In genomic region chr7:92820191-92820590, GRCh38 we compare ENCODE assay signal across 29 cellular contexts. TPM values are rescaled to one million over a fixed set of nuclear protein-coding genes. Genes with fewer than 3 reads are reported as not detected.
DNase-seq lines count a peak whose midpoint lies in the region; ATAC-seq, FAIRE-seq and TF ChIP-seq lines count a peak whose summit lies in the region.
"Had no signal": no experiment of that assay in that cellular context is flagged by ENCODE, and none has a peak within 500 bp of the region (broad histone marks: within the 10 kb centered on the region; RNA-seq: fewer than 3 reads in every experiment).

No MANE protein-coding gene starts in this region.

- POLR2A ChIA-PET in OCI-LY7 (lab: Charles Lee) = interaction anchor here (0.6 to 5.3 kb wide), 4 partner anchors 11 to 257 kb away, joined by 3 to 45 read pairs (median 9); no protein-coding TSS in a partner anchor

- H4K20me1 ChIP-seq in OCI-LY7 (ENCODE audit: insufficient read depth, low read length) = no peaks in the 10 kb centered on the region
- H4K20me1 ChIP-seq in MM.1S (ENCODE audit: insufficient read depth, low read length) = no peaks in the 10 kb centered on the region

- H3F3A ChIP-seq in MM.1S (ENCODE audit: insufficient read depth, low read length) = peaks cover 13% of the 10 kb centered on the region

- H3K4me1 ChIP-seq in OCI-LY7 (ENCODE audit: insufficient read depth, low read length, poor library complexity, severe bottlenecking) = peaks cover 37% of the 10 kb centered on the region
- H3K4me1 ChIP-seq in MM.1S (ENCODE audit: low read length) = peaks cover 40% of the 10 kb centered on the region
- H3K4me1 ChIP-seq: parathyroid adenoma had no signal

- peaks cover 26 to 47% of the 10 kb centered on the region in 2 donors for H3K36me3 Mint-ChIP-seq in activated T-cell treated with anti-CD3 and anti-CD28 coated beads, Interleukin-2, amount 50 U/mL, for 72 hours (ENCODE audit: insufficient read depth in 2 of 2)

- H3K27me3 ChIP-seq in MM.1S (replicated peaks; ENCODE audit: insufficient read depth, low read length) = no peaks in the 10 kb centered on the region
- H3K27me3 ChIP-seq: right atrium auricular region, transverse colon had no signal

- BruUV-seq in OCI-LY7 (replicated peaks; lab: Mats Ljungman, UMichigan) = no TSS peak

- H3K4me3 Mint-ChIP-seq in activated T-cell treated with anti-CD3 and anti-CD28 coated beads, Interleukin-2, amount 50 U/mL, for 72 hours = peak overlapping the region; percentile 10 to 59
- H3K4me3 Mint-ChIP-seq: activated CD4-positive, alpha-beta T cell treated with anti-CD3 and anti-CD28 coated beads for 36 hours; neural crest cell had no signal

- FAIRE-seq in GM19239 (lab: Jason Lieb, UNC) = peak; percentile 61
- FAIRE-seq: bronchial epithelial cell, colon, endothelial cell of umbilical vein had no signal

- H3K27ac ChIP-seq in OCI-LY7 (ENCODE audit: low read depth, low read length, poor library complexity, severe bottlenecking) (no peak overlapping the region), MM.1S (ENCODE audit: low read length) (no peak overlapping the region)
- H3K27ac ChIP-seq: parathyroid adenoma, right atrium auricular region, transverse colon had no signal

- no peak for DNase-seq in activated T-cell treated with anti-CD3 and anti-CD28 coated beads, Interleukin-2, amount 50 U/mL, for 72 hours
- DNase-seq in activated T-cell treated with anti-CD3 and anti-CD28 coated beads, Interleukin-2, amount 50 U/mL, for 48 hours = no peak
- DNase-seq in GM19239 (ENCODE audit: insufficient read length, low spot score) (no peak), OCI-LY7 (ENCODE audit: low spot score) (no peak), iris pigment epithelial cell (ENCODE audit: low read depth) (peak; percentile 61), MM.1S (no peak), NCI-H2227 treated with DMSO at 0.1 percent for 48 hours (lab: John Stamatoyannopoulos, UW) (no peak)
- DNase-seq: activated CD4-positive, alpha-beta T cell treated with anti-CD3 and anti-CD28 coated beads for 36 hours; activated naive CD4-positive, alpha-beta T cell treated with Interleukin-2 at 50 U/mL for 16 hours; anterior cingulate cortex; CD4-positive, alpha-beta memory T cell; EL; GOT3; hippocampal formation; NCI-H1417; NCI-H2029 treated with DMSO at 0.1 percent for 48 hours; NCI-H524 treated with DMSO at 0.1 percent for 48 hours; PC-3; SK-N-SH; stimulated activated CD4-positive, alpha-beta T cell treated with anti-CD3 and anti-CD28 coated beads, Interleukin-2, amount 100 ng/mL, for 24 hours; transverse colon had no signal

- H3K4me3 ChIP-seq in OCI-LY7 (ENCODE audit: low read depth, low read length, poor library complexity, severe bottlenecking) (no peak overlapping the region), MM.1S (ENCODE audit: low read length) (no peak overlapping the region)
- H3K4me3 ChIP-seq: K562, right atrium auricular region, transverse colon had no signal

- H3K27ac Mint-ChIP-seq in activated T-cell treated with anti-CD3 and anti-CD28 coated beads, Interleukin-2, amount 50 U/mL, for 72 hours = peak overlapping the region; percentile 84

- H3K27me3 Mint-ChIP-seq in activated T-cell treated with anti-CD3 and anti-CD28 coated beads, Interleukin-2, amount 50 U/mL, for 72 hours (ENCODE audit: low read depth) = no peaks in the 10 kb centered on the region
- H3K27me3 Mint-ChIP-seq: activated CD4-positive, alpha-beta T cell treated with anti-CD3 and anti-CD28 coated beads for 36 hours; CD4-positive, alpha-beta memory T cell had no signal

- H3K9me2 ChIP-seq in OCI-LY7 (ENCODE audit: insufficient read depth, low read length) (no peaks in the 10 kb centered on the region), MM.1S (replicated peaks; ENCODE audit: insufficient read depth, low read length) (no peaks in the 10 kb centered on the region)
- H3K9me2 ChIP-seq: SK-N-SH had no signal

- H3K9ac ChIP-seq in MM.1S (ENCODE audit: low read length) = no peak overlapping the region
- H3K9ac ChIP-seq: parathyroid adenoma, SK-N-SH had no signal

- no peak for ATAC-seq in activated T-cell treated with anti-CD3 and anti-CD28 coated beads, Interleukin-2, amount 50 U/mL, for 72 hours (replicated peaks in 1 of 2)
- ATAC-seq in GM21526 (IDR thresholded peaks at IDR 0.05; ENCODE audit: low FRiP score, unreplicated experiment) = no peak
- ATAC-seq: activated CD4-positive, alpha-beta T cell treated with anti-CD3 and anti-CD28 coated beads for 36 hours; PC-3 had no signal

- peak overlapping the region; percentile 20; the same call in 1 of the 2 replicates for H3K4me2 ChIP-seq in OCI-LY7 (ENCODE audit: low read length)
- H3K4me2 ChIP-seq in MM.1S (ENCODE audit: low read depth, low read length) = no peak overlapping the region
- H3K4me2 ChIP-seq: SK-N-SH had no signal

- CTCF ChIA-PET in OCI-LY7 (lab: Charles Lee; ENCODE audit: unreplicated experiment) = no interaction called here

- H3K4me1 Mint-ChIP-seq in activated T-cell treated with anti-CD3 and anti-CD28 coated beads, Interleukin-2, amount 50 U/mL, for 72 hours (ENCODE audit: low read depth) = peaks cover 84% of the 10 kb centered on the region

- H3K9me3 ChIP-seq in OCI-LY7 (ENCODE audit: low read length) = peaks cover 65% of the 10 kb centered on the region
- no peaks in the 10 kb centered on the region; the same call in 1 of the 2 replicates for H3K9me3 ChIP-seq in MM.1S (replicated peaks; ENCODE audit: insufficient read depth, low read length)

- H2AFZ ChIP-seq in OCI-LY7 (ENCODE audit: low read length) = no peak overlapping the region; the same call in 1 of the 2 replicates
- no peak overlapping the region for H2AFZ ChIP-seq in MM.1S (ENCODE audit: low read length)
- H2AFZ ChIP-seq: parathyroid adenoma had no signal

- H3K36me3 ChIP-seq in OCI-LY7 (ENCODE audit: insufficient read depth, low read length) (peaks cover 83% of the 10 kb centered on the region), MM.1S (replicated peaks; ENCODE audit: insufficient read depth, low read length) (no peaks in the 10 kb centered on the region; the same call in none of the 2 replicates)
- H3K36me3 ChIP-seq: right atrium auricular region had no signal

- peaks cover 2 to 16% of the 10 kb centered on the region in 2 donors for H3K9me3 Mint-ChIP-seq in activated T-cell treated with anti-CD3 and anti-CD28 coated beads, Interleukin-2, amount 50 U/mL, for 72 hours

- no peak for TF ChIP-seq CTCF in OCI-LY7 (conservative IDR thresholded peaks at IDR 0.05; ENCODE audit: low read length)
- TF ChIP-seq CTCF in MM.1S (IDR thresholded peaks at IDR 0.05; ENCODE audit: low read length) = no peak

- intact Hi-C loops in OCI-LY7 (cut with micrococcal nuclease; ENCODE audit: unreplicated experiment) = no loop called here

- H3K79me2 ChIP-seq in OCI-LY7 (ENCODE audit: insufficient read depth, low read depth, low read length) (peaks cover 100% of the 10 kb centered on the region), MM.1S (ENCODE audit: low read length) (peaks cover 100% of the 10 kb centered on the region)

RNA-seq across cellular contexts. Expression of gene CDK6, which starts 16.2 kb away (rescaled TPM):
- 100 to 1,000 TPM; 213 to 256 TPM for total RNA-seq in activated T-cell treated with anti-CD3 and anti-CD28 coated beads, Interleukin-2, amount 50 U/mL, for 72 hours
- total RNA-seq in OCI-LY7 (2014; rRNA removed; shearing (Covaris generic)) = 43.6 and 44.1 TPM in 2 replicates
- total RNA-seq in OCI-LY7 (2022) = 35.5 and 45.4 TPM in 2 replicates

Comparison
In these comparisons a context has a peak if more than half of its experiments do, and no peak if none do; other contexts are left out.
1. RNA of gene CDK6, which starts 16.2 kb away (total RNA-seq): 213 to 256 TPM in activated T-cell treated with anti-CD3 and anti-CD28 coated beads, Interleukin-2, amount 50 U/mL, for 72 hours; 35.5 to 45.4 TPM in OCI-LY7; every median in the first group is over 4 times any median in the second.